In the genomic region with DNA sequence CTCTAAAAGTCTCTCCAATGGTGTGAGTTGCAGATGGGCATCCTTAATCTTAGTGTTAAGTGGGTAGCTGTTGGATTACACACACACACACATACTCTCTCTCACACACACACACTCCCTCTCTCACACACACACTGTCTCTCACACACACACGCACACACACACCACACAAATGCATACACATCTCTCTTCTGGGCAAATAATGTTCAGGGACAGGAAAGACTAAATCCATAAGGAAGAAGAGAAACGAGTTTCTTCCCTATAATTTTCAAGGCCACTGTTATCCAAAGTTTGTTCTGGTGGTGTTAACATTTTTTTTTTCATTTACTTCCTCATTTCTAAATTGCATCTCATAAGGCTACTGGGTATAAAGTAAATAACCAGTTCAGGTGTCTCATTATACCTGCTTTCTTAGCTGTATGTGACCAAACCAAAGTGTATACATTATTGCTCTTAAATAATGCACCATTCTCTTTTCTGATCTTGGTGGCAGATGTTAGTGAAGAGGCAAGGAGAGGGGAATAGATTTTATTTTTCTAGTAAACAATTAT, we compare ENCODE assay signal across 16 cellular contexts. TPM values are rescaled to one million over a fixed set of nuclear protein-coding genes. Genes with fewer than 3 reads are reported as not detected.
DNase-seq lines count a peak whose midpoint lies in the region; ATAC-seq, FAIRE-seq and TF ChIP-seq lines count a peak whose summit lies in the region.
"Had no signal": no experiment of that assay in that cellular context is flagged by ENCODE, and none has a peak within 500 bp of the region (broad histone marks: within the 10 kb centered on the region; RNA-seq: fewer than 3 reads in every experiment).

No MANE protein-coding gene starts in this region.

- H3K4me3 Mint-ChIP-seq in MCF 10A (ENCODE audit: unreplicated experiment): no peak overlapping the region
- H3K4me3 Mint-ChIP-seq in activated CD4-positive, alpha-beta memory T cell treated with anti-CD3 and anti-CD28 coated beads for 36 hours: no peak overlapping the region
- H3K4me3 Mint-ChIP-seq: CD14-positive monocyte; CD4-positive, alpha-beta memory T cell had no signal

- BruUV-seq in MCF 10A (replicated peaks; lab: Mats Ljungman, UMichigan): no TSS peak

- no peaks in the 10 kb centered on the region for H3K9me3 Mint-ChIP-seq in MCF 10A (ENCODE audit: unreplicated experiment)
- no peaks in the 10 kb centered on the region for H3K9me3 Mint-ChIP-seq in activated CD4-positive, alpha-beta memory T cell treated with anti-CD3 and anti-CD28 coated beads for 36 hours

- POLR2A ChIA-PET in MCF 10A (lab: Yijun Ruan, JAX): no interaction called here
- POLR2A ChIA-PET in activated CD4-positive, alpha-beta memory T cell treated with anti-CD3 and anti-CD28 coated beads for 36 hours (lab: Charles Lee): no interaction called here

- no peaks in the 10 kb centered on the region for H3K4me1 Mint-ChIP-seq in MCF 10A (ENCODE audit: insufficient read depth, unreplicated experiment)
- H3K4me1 Mint-ChIP-seq in activated CD4-positive, alpha-beta memory T cell treated with anti-CD3 and anti-CD28 coated beads for 36 hours (ENCODE audit: low read depth): peaks cover 3% of the 10 kb centered on the region
- H3K4me1 Mint-ChIP-seq: CD14-positive monocyte; CD4-positive, alpha-beta memory T cell had no signal

- H3K36me3 ChIP-seq in mucosa of descending colon (ENCODE audit: low read depth): no peaks in the 10 kb centered on the region
- H3K36me3 ChIP-seq: BLaER1, HAP-1 had no signal

- intact Hi-C loops in mucosa of descending colon (cut with DNase I, micrococcal nuclease) (no loop called here), MCF 10A (cut with micrococcal nuclease) (no loop called here)
- intact Hi-C loops in activated CD4-positive, alpha-beta memory T cell treated with anti-CD3 and anti-CD28 coated beads for 36 hours (cut with micrococcal nuclease): no loop called here

- peak; percentile 29 for DNase-seq in DMS53 (lab: John Stamatoyannopoulos, UW)
- DNase-seq in DMS53 treated with DMSO at 0.1 percent for 48 hours (lab: John Stamatoyannopoulos, UW; ENCODE audit: unreplicated experiment): no peak
- peak in 1 of 3 donors; percentile 27 for DNase-seq in mucosa of descending colon
- DNase-seq in MCF 10A (ENCODE audit: unreplicated experiment): no peak
- no peak for DNase-seq in activated CD4-positive, alpha-beta memory T cell treated with anti-CD3 and anti-CD28 coated beads for 36 hours
- DNase-seq in NCI-H2171 (lab: John Stamatoyannopoulos, UW): no peak
- DNase-seq: CD4-positive, alpha-beta memory T cell had no signal

- FAIRE-seq in colon (lab: Jason Lieb, UNC): peak; percentile 28
- FAIRE-seq: G401.6, GM12891, GM19239, HepG2 had no signal

- no peak overlapping the region for H3K27ac Mint-ChIP-seq in MCF 10A (ENCODE audit: low read depth, unreplicated experiment)
- H3K27ac Mint-ChIP-seq in activated CD4-positive, alpha-beta memory T cell treated with anti-CD3 and anti-CD28 coated beads for 36 hours: no peak overlapping the region
- H3K27ac Mint-ChIP-seq: CD14-positive monocyte; CD4-positive, alpha-beta memory T cell had no signal

- H3K27me3 Mint-ChIP-seq in MCF 10A (ENCODE audit: insufficient read depth, unreplicated experiment): peaks cover 69% of the 10 kb centered on the region
- peaks cover 7% of the 10 kb centered on the region for H3K27me3 Mint-ChIP-seq in activated CD4-positive, alpha-beta memory T cell treated with anti-CD3 and anti-CD28 coated beads for 36 hours

- CTCF ChIA-PET in MCF 10A (lab: Yijun Ruan, JAX): no interaction called here
- CTCF ChIA-PET in activated CD4-positive, alpha-beta memory T cell treated with anti-CD3 and anti-CD28 coated beads for 36 hours (lab: Charles Lee): interaction anchor here (0.5 kb wide), 1 partner anchor 314 kb away, joined by 3 read pairs; no protein-coding TSS in a partner anchor

- H3K36me3 Mint-ChIP-seq in MCF 10A (ENCODE audit: insufficient read depth, unreplicated experiment): no peaks in the 10 kb centered on the region
- H3K36me3 Mint-ChIP-seq in activated CD4-positive, alpha-beta memory T cell treated with anti-CD3 and anti-CD28 coated beads for 36 hours: no peaks in the 10 kb centered on the region
- H3K36me3 Mint-ChIP-seq: CD14-positive monocyte; CD4-positive, alpha-beta memory T cell had no signal

- no peaks in the 10 kb centered on the region for H3K9me3 ChIP-seq in mucosa of descending colon
- H3K9me3 ChIP-seq: BLaER1, HAP-1 had no signal

- H3K4me1 ChIP-seq in mucosa of descending colon (ENCODE audit: low read depth): peaks cover 3% of the 10 kb centered on the region
- H3K4me1 ChIP-seq: BLaER1, HAP-1 had no signal

- no peak for TF ChIP-seq CTCF in mucosa of descending colon (IDR thresholded peaks at IDR 0.05)
- no peak for TF ChIP-seq CTCF in MCF 10A (IDR thresholded peaks at IDR 0.05; ENCODE audit: unreplicated experiment)

- H3K4me3 ChIP-seq in mucosa of descending colon: no peak overlapping the region
- H3K4me3 ChIP-seq: BLaER1, HAP-1 had no signal

- ATAC-seq in mucosa of descending colon: peak; percentile 92
- no peak for ATAC-seq in GM19328 (IDR thresholded peaks at IDR 0.05; ENCODE audit: unreplicated experiment)
- ATAC-seq: HepG2 had no signal

RNA-seq across cellular contexts. Expression of gene CCNH, which starts 22.5 kb away (rescaled TPM):
- total RNA-seq in mucosa of descending colon: 10 to 100 TPM; 40.7 to 56.6 (median 49.4) TPM
- 51.5 and 56.9 TPM in 2 replicates for total RNA-seq in MCF 10A (2022)
- 10 to 100 TPM; 65.8 to 72.7 TPM for total RNA-seq in activated CD4-positive, alpha-beta memory T cell treated with anti-CD3 and anti-CD28 coated beads for 36 hours
